19 cellular contexts compared by ENCODE assay signal in the genomic region with DNA sequence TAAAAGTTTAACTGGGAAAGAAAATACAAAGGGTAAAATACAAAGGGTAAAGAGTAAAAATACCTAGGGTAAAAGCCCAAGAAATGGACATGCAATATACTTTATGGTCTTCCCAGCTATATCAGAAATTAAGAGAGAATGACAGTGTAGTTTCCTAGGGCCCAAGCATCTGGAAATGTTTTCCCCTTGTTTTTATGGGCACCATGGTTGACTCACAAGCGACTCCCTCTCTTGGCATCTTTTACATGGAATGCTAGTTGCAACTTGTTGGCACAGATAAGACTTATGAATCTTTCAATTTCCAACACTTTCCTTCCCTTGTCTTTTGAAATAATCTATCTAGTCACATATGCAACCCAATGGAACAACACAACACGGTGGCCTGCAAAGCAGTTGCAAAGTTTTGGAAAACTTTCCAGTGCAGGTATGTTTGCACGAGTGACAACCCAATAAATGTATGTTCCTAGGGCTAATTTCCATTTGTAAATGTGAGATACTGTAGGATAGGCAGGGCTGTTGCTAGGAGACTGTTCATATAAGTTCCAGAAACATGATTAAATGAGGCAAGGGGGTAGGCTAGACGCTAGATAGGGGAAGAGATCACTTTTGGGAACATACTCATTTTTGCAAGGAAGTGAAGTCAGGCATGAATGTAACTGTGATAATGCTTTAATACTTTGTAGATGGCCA. TPM values are rescaled to one million over a fixed set of nuclear protein-coding genes. Genes with fewer than 3 reads are reported as not detected.
DNase-seq lines count a peak whose midpoint lies in the region; ATAC-seq, FAIRE-seq and TF ChIP-seq lines count a peak whose summit lies in the region.
"Had no signal": no experiment of that assay in that cellular context is flagged by ENCODE, and none has a peak within 500 bp of the region (broad histone marks: within the 10 kb centered on the region; RNA-seq: fewer than 3 reads in every experiment).

No MANE protein-coding gene starts in this region.

- no peak for ATAC-seq in GM18502 (IDR thresholded peaks at IDR 0.05; ENCODE audit: poor library complexity, unreplicated experiment)
- ATAC-seq: gastroesophageal sphincter, right cardiac atrium, T-helper 17 cell had no signal

- 28 to 73% (median 39%) methylated on average over 4 of the region's 4 CpGs for WGBS in small intestine, 3 donors

- H3K4me1 ChIP-seq in small intestine (ENCODE audit: control insufficient read depth in 2 of 2, insufficient read depth in 1 of 2, low read depth in 1 of 2, low read length in 1 of 2): no peaks in the 10 kb centered on the region
- H3K4me1 ChIP-seq: gastroesophageal sphincter, tibial nerve had no signal

- DNase-seq in ELR (ENCODE audit: low read depth) (peak; percentile 43), RCC 7860 (ENCODE audit: low spot score) (peak; percentile 72), fibroblast of mammary gland (ENCODE audit: low read depth) (peak; percentile 64), small intestine (peak; percentile 57), SKM-1 treated with dmso at 0.1 percent for 144 hours (lab: John Stamatoyannopoulos, UW; ENCODE audit: unreplicated experiment) (no peak), NCI-H345 (lab: John Stamatoyannopoulos, UW) (no peak), NCI-H510A treated with DMSO at 0.1 percent for 48 hours (lab: John Stamatoyannopoulos, UW) (no peak)
- DNase-seq: activated naive CD4-positive, alpha-beta T cell treated with anti-CD3 and anti-CD28 coated beads, Interleukin-2, amount 10 ng/mL, durations not matched to agents 7 days and 5 days; DMS53; effector CD8-positive, alpha-beta T cell; NCI-H446 treated with DMSO at 0.1 percent for 48 hours; right cardiac atrium; stimulated activated CD8-positive, alpha-beta memory T cell treated with anti-CD3 and anti-CD28 coated beads, Interleukin-4, amount 100 ng/mL, for 48 hours; T-helper 17 cell had no signal

- H3K4me3 ChIP-seq in fibroblast of mammary gland (ENCODE audit: control insufficient read depth, low read depth, low read length) (no peak overlapping the region), small intestine (ENCODE audit: low read depth in 1 of 2, low read length in 2 of 2) (no peak overlapping the region)
- H3K4me3 ChIP-seq: gastroesophageal sphincter, HAP-1, tibial nerve had no signal

- TF ChIP-seq CTCF in fibroblast of mammary gland (conservative IDR thresholded peaks at IDR 0.05; ENCODE audit: control insufficient read depth, insufficient read depth, low read depth, low read length): no peak

- no peaks in the 10 kb centered on the region for H3K36me3 ChIP-seq in small intestine (ENCODE audit: control insufficient read depth in 2 of 2, insufficient read depth in 2 of 2, low read length in 2 of 2)
- H3K36me3 ChIP-seq: gastroesophageal sphincter, HAP-1, tibial nerve had no signal

- H3K9me3 ChIP-seq in small intestine (ENCODE audit: control insufficient read depth, low read depth): no peaks in the 10 kb centered on the region
- H3K9me3 ChIP-seq: HAP-1 had no signal

- H3K27me3 ChIP-seq in small intestine (ENCODE audit: control insufficient read depth in 2 of 2, insufficient read depth in 2 of 2, low read length in 2 of 2): no peaks in the 10 kb centered on the region
- H3K27me3 ChIP-seq: gastroesophageal sphincter, tibial nerve had no signal

- H3K27ac ChIP-seq in small intestine (ENCODE audit: low read depth in 1 of 2, low read length in 1 of 2): no peak overlapping the region
- H3K27ac ChIP-seq: C4-2B, gastroesophageal sphincter, tibial nerve had no signal

- FAIRE-seq in RCC 7860 (lab: Jason Lieb, UNC) (no peak), small intestine (lab: Jason Lieb, UNC) (no peak)

RNA-seq across cellular contexts. Expression of a gene that starts 36.4 kb away (rescaled TPM):
- polyA plus RNA-seq in small intestine: not detected
- polyA plus RNA-seq: right cardiac atrium had no signal

RNA-seq across cellular contexts. Expression of a gene that starts 43.1 kb away (rescaled TPM):
- 100 to 1,000 TPM in 2 of 3 donors, 10 to 100 TPM in 1; 90.5 to 223 (median 184) TPM for polyA plus RNA-seq in small intestine

Comparison
In these comparisons a context has a peak if more than half of its experiments do, and no peak if none do; other contexts are left out.
1. DNase-seq: peak in ELR (single experiment), RCC 7860 (single experiment), fibroblast of mammary gland (single experiment) and small intestine (single experiment); none in SKM-1 treated with dmso at 0.1 percent for 144 hours (single experiment), NCI-H345 (single experiment) and NCI-H510A treated with DMSO at 0.1 percent for 48 hours (single experiment).